ENCODE assay signal across 24 cellular contexts in the genomic region with DNA sequence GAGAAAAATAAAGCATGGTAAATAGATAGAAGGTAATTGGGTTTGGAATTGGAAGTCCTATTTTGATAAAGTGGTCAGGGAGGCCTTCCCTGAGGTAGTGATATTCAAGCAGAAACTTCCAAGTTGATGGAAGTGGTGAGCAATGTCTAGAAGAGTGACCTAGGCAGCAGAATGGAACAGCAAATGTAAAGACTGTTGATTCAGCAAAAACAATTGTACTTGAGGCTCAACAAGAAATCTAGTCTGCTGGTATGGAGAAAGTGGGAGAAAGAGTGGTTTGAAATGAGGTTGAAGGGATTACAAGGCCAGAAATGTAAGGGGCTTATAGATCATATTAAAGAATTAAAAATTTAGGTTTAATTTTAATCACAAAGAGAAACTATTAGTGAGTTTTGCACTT.
DNase-seq lines count a peak whose midpoint lies in the region; ATAC-seq, FAIRE-seq and TF ChIP-seq lines count a peak whose summit lies in the region.
"Had no signal": no experiment of that assay in that cellular context is flagged by ENCODE, and none has a peak within 500 bp of the region (broad histone marks: within the 10 kb centered on the region; RNA-seq: fewer than 3 reads in every experiment).

No MANE protein-coding gene starts in this region.

- no peak overlapping the region for H2BK20ac ChIP-seq in H1 (ENCODE audit: low read length)

- intact Hi-C loops in HepG2 (cut with micrococcal nuclease; ENCODE audit: unreplicated experiment), result loop anchor here (5.0 to 10.0 kb wide), 2 partner anchors 790 to 1467 kb away; no protein-coding TSS in a partner anchor
- intact Hi-C loops in right lobe of liver (cut with DNase I), result no loop called here
- intact Hi-C loops in K562 (cut with micrococcal nuclease), result loop anchor here (5.0 kb wide), 3 partner anchors 210 to 305 kb away; no protein-coding TSS in a partner anchor

- no peak overlapping the region for H2BK15ac ChIP-seq in H1 (ENCODE audit: low read length)

- H3K4me2 ChIP-seq in HepG2 (ENCODE audit: low read depth, low read length) (no peak overlapping the region), K562 (ENCODE audit: insufficient read depth, low read length) (no peak overlapping the region), H1 (ENCODE audit: insufficient read depth in 1 of 2, low read depth in 2 of 2, low read length in 2 of 2) (no peak overlapping the region)
- H3K4me2 ChIP-seq: BLaER1 had no signal

- POLR2A ChIA-PET in HepG2 (lab: Yijun Ruan, JAX), result no interaction called here
- POLR2A ChIA-PET in K562 (lab: Yijun Ruan, JAX), result no interaction called here
- POLR2A ChIA-PET in H1 (lab: Charles Lee; ENCODE audit: partially characterized antibody), result no interaction called here

- no peak overlapping the region for H3K56ac ChIP-seq in H1 (replicated peaks; ENCODE audit: insufficient read length, low read depth, low read length)

- no peaks in the 10 kb centered on the region for H3K79me2 ChIP-seq in HepG2 (ENCODE audit: insufficient read depth, low read length)
- H3K79me2 ChIP-seq in K562 (ENCODE audit: control insufficient read depth, insufficient read depth, low read length), result no peaks in the 10 kb centered on the region
- no peaks in the 10 kb centered on the region for H3K79me2 ChIP-seq in H1 (ENCODE audit: control insufficient read depth in 1 of 2, insufficient read depth in 2 of 2, low read length in 2 of 2)

- no peak overlapping the region for H2BK5ac ChIP-seq in H1 (ENCODE audit: low read depth, low read length)

- H4K5ac ChIP-seq in H1 (ENCODE audit: insufficient read length, low read depth, low read length), result no peak overlapping the region

- no peak overlapping the region for H4K91ac ChIP-seq in H1 (replicated peaks; ENCODE audit: insufficient read length, low read length)

- H3K4ac ChIP-seq in H1 (replicated peaks; ENCODE audit: insufficient read length, low read depth, low read length), result no peak overlapping the region

- ATAC-seq in HepG2 (no peak), right lobe of liver (no peak), K562 (no peak), HG02840 (IDR thresholded peaks at IDR 0.05; ENCODE audit: low FRiP score, unreplicated experiment) (no peak)
- ATAC-seq: GM12878 had no signal

- H2AFZ ChIP-seq in HepG2 (ENCODE audit: low read length), result no peak overlapping the region
- no peak overlapping the region for H2AFZ ChIP-seq in K562 (ENCODE audit: low read depth, low read length)
- no peak overlapping the region for H2AFZ ChIP-seq in H1 (ENCODE audit: low read length)

- BruUV-seq in HepG2 (replicated peaks; lab: Mats Ljungman, UMichigan) (no TSS peak), K562 (replicated peaks; lab: Mats Ljungman, UMichigan) (no TSS peak)

- H3K27ac ChIP-seq in HepG2 (ENCODE audit: extremely low read length, insufficient read depth, low read length) (no peak overlapping the region), right lobe of liver (no peak overlapping the region), K562 (ENCODE audit: extremely low read depth, low read depth, low read length) (no peak overlapping the region), H1 (ENCODE audit: low read depth, low read length) (no peak overlapping the region)
- H3K27ac ChIP-seq: 22Rv1, BLaER1 had no signal

- H3K36me3 ChIP-seq in HepG2 (replicated peaks in 1 of 2; ENCODE audit: control insufficient read depth in 1 of 2, insufficient read depth in 2 of 2, low read length in 2 of 2) (no peaks in the 10 kb centered on the region), right lobe of liver (no peaks in the 10 kb centered on the region), K562 (ENCODE audit: control insufficient read depth, insufficient read depth, low read length) (no peaks in the 10 kb centered on the region), H1 (ENCODE audit: control insufficient read depth in 2 of 4, insufficient read depth in 4 of 4, low read length in 3 of 4) (no peaks in the 10 kb centered on the region)
- H3K36me3 ChIP-seq: BE2C had no signal

- TF ChIP-seq CTCF in HepG2 (CRISPR knock-in tag; IDR thresholded peaks at IDR 0.05) (no peak), right lobe of liver (IDR thresholded peaks at IDR 0.05) (no peak), K562 (IDR thresholded peaks at IDR 0.05 in 2 of 3, conservative IDR thresholded peaks at IDR 0.05 in 1 of 3; ENCODE audit: insufficient read depth in 2 of 3, low read depth in 1 of 3, low read length in 3 of 3) (no peak), H1 (IDR thresholded peaks at IDR 0.05; ENCODE audit: control extremely low read depth in 1 of 3, insufficient read depth in 1 of 3, low read depth in 1 of 3, low read length in 3 of 3) (no peak)

- H2BK12ac ChIP-seq in H1 (ENCODE audit: low read depth, low read length), result no peak overlapping the region

- no peak for TF ChIP-seq POLR2A in HepG2 (IDR thresholded peaks at IDR 0.05; ENCODE audit: insufficient read depth in 1 of 2, low read depth in 2 of 2, low read length in 2 of 2)
- no peak for TF ChIP-seq POLR2A in right lobe of liver (IDR thresholded peaks at IDR 0.05)
- no peak for TF ChIP-seq POLR2A in K562 (conservative IDR thresholded peaks at IDR 0.05)
- TF ChIP-seq POLR2A in H1 (IDR thresholded peaks at IDR 0.05; ENCODE audit: control extremely low read depth in 1 of 2, low read depth in 2 of 2, low read length in 2 of 2), result no peak

- H3K14ac ChIP-seq in H1 (ENCODE audit: insufficient read length), result no peak overlapping the region

- H3K9me3 ChIP-seq in HepG2 (ENCODE audit: low read length) (no peaks in the 10 kb centered on the region), right lobe of liver (no peaks in the 10 kb centered on the region), K562 (replicated peaks; ENCODE audit: control insufficient read depth, insufficient read depth, low read depth, low read length) (no peaks in the 10 kb centered on the region), H1 (ENCODE audit: insufficient read depth in 2 of 2, low read depth in 1 of 2, low read length in 1 of 2) (no peaks in the 10 kb centered on the region)
- H3K9me3 ChIP-seq: BE2C had no signal

- no peak overlapping the region for H4K8ac ChIP-seq in H1 (ENCODE audit: extremely low read depth, insufficient read depth, low read length)

- peaks cover 20% of the 10 kb centered on the region for H3K4me1 ChIP-seq in HepG2 (ENCODE audit: insufficient read depth, low read length)
- peaks cover 0 to 4% (median 0%) of the 10 kb centered on the region in 4 donors for H3K4me1 ChIP-seq in right lobe of liver
- no peaks in the 10 kb centered on the region; a peak in 1 of 5 replicates for H3K4me1 ChIP-seq in K562 (replicated peaks in 1 of 2; ENCODE audit: control insufficient read depth in 2 of 2, insufficient read depth in 2 of 2, low read length in 2 of 2)
- peaks cover 0 to 4% (median 4%) of the 10 kb centered on the region in 4 experiments; a peak in 5 of 7 replicates for H3K4me1 ChIP-seq in H1 (replicated peaks in 1 of 4; ENCODE audit: control insufficient read depth in 3 of 4, insufficient read depth in 4 of 4, low read length in 3 of 4)
- H3K4me1 ChIP-seq: BE2C, BLaER1 had no signal

- no peak overlapping the region for H2AK5ac ChIP-seq in H1 (ENCODE audit: low read depth, low read length)

- FAIRE-seq in HepG2 (lab: Jason Lieb, UNC) (no peak), K562 (lab: Jason Lieb, UNC) (no peak), H1 (lab: Jason Lieb, UNC) (no peak)
- FAIRE-seq: GM12878, GM18507 had no signal

- CTCF ChIA-PET in HepG2 (lab: Yijun Ruan, JAX; ENCODE audit: low intra/inter-chr PET ratio, low total read pairs), result interaction anchor here (1.0 to 4.1 kb wide), 3 partner anchors 212 to 307 kb away, joined by 3 to 69 read pairs (median 26); no protein-coding TSS in a partner anchor
- CTCF ChIA-PET in K562 (lab: Yijun Ruan, JAX; ENCODE audit: low intra/inter-chr PET ratio), result interaction anchor here (0.5 to 1.6 kb wide), 3 partner anchors 78 to 265 kb away, joined by 3 to 10 read pairs (median 5); no protein-coding TSS in a partner anchor
- CTCF ChIA-PET in H1 (lab: Charles Lee; ENCODE audit: partially characterized antibody), result interaction anchor here (0.8 to 4.8 kb wide), 7 partner anchors 8 to 274 kb away, joined by 3 to 54 read pairs (median 4); partner anchors contain the start of genes MBD5 and ORC4

- TF ChIP-seq RAD21 in HepG2 (CRISPR knock-in tag; IDR thresholded peaks at IDR 0.05), result no peak
- TF ChIP-seq RAD21 in K562 (CRISPR knock-in tag; conservative IDR thresholded peaks at IDR 0.05 in 1 of 2, IDR thresholded peaks at IDR 0.05 in 1 of 2), result no peak
- no peak for TF ChIP-seq RAD21 in H1 (IDR thresholded peaks at IDR 0.05 in 1 of 2, conservative IDR thresholded peaks at IDR 0.05 in 1 of 2; ENCODE audit: low read depth in 2 of 2, low read length in 2 of 2)

- no peaks in the 10 kb centered on the region for H3K9me1 ChIP-seq in K562 (ENCODE audit: control insufficient read depth, insufficient read depth, low read length)

- no peaks in the 10 kb centered on the region for H4K20me1 ChIP-seq in HepG2 (ENCODE audit: insufficient read depth, low read length)
- no peaks in the 10 kb centered on the region for H4K20me1 ChIP-seq in K562 (replicated peaks; ENCODE audit: control insufficient read depth, insufficient read depth, low read length)
- no peaks in the 10 kb centered on the region for H4K20me1 ChIP-seq in H1 (replicated peaks in 1 of 2; ENCODE audit: control insufficient read depth in 1 of 2, insufficient read depth in 2 of 2, low read length in 2 of 2)
- H4K20me1 ChIP-seq: BLaER1 had no signal

- H3K9ac ChIP-seq in HepG2 (ENCODE audit: insufficient read depth, low read depth, low read length) (no peak overlapping the region), K562 (ENCODE audit: insufficient read depth in 1 of 2, low read depth in 2 of 2, low read length in 2 of 2) (no peak overlapping the region), H1 (replicated peaks in 1 of 4; ENCODE audit: extremely low read depth in 1 of 4, low read depth in 3 of 4, low read length in 3 of 4) (no peak overlapping the region)
- H3K9ac ChIP-seq: BLaER1 had no signal

- no peaks in the 10 kb centered on the region for H3K27me3 ChIP-seq in HepG2 (ENCODE audit: control insufficient read depth in 1 of 2, insufficient read depth in 2 of 2, low read length in 2 of 2)
- H3K27me3 ChIP-seq in right lobe of liver, result no peaks in the 10 kb centered on the region
- H3K27me3 ChIP-seq in K562 (ENCODE audit: control insufficient read depth in 2 of 2, insufficient read depth in 2 of 2, low read length in 2 of 2), result no peaks in the 10 kb centered on the region
- no peaks in the 10 kb centered on the region for H3K27me3 ChIP-seq in H1 (replicated peaks in 1 of 4; ENCODE audit: control insufficient read depth in 3 of 4, extremely low read depth in 1 of 4, insufficient read depth in 3 of 4, low read length in 3 of 4)
- H3K27me3 ChIP-seq: BE2C, BLaER1 had no signal

- H2BK120ac ChIP-seq in H1 (replicated peaks; ENCODE audit: low read depth, low read length), result no peak overlapping the region

- H3K23ac ChIP-seq in H1 (ENCODE audit: insufficient read length), result no peak overlapping the region

- no peak for TF ChIP-seq EP300 in HepG2 (IDR thresholded peaks at IDR 0.05; ENCODE audit: low read depth in 2 of 2, low read length in 2 of 2)
- no peak for TF ChIP-seq EP300 in HepG2 (CRISPR knock-in tag; IDR thresholded peaks at IDR 0.05; ENCODE audit: borderline replicate concordance)
- no peak for TF ChIP-seq EP300 in K562 (IDR thresholded peaks at IDR 0.05; ENCODE audit: low read length)
- no peak for TF ChIP-seq EP300 in H1 (IDR thresholded peaks at IDR 0.05; ENCODE audit: borderline replicate concordance in 1 of 2, low read depth in 2 of 2, low read length in 2 of 2)

- H3K23me2 ChIP-seq in H1 (ENCODE audit: low read depth, low read length), result no peaks in the 10 kb centered on the region

- in situ Hi-C loops in HepG2 (cut with HindIII; ENCODE audit: extremely low pct_ligation_motif_present, low pct_unique_long_range_greater_than_20kb), result loop anchor here (5.0 to 10.0 kb wide), 2 partner anchors 265 to 303 kb away; no protein-coding TSS in a partner anchor
- in situ Hi-C loops in K562 (cut with MboI), result loop anchor here (10.0 kb wide), 1 partner anchor 207 kb away; no protein-coding TSS in a partner anchor

- H3K79me1 ChIP-seq in H1 (ENCODE audit: low read depth, low read length), result no peaks in the 10 kb centered on the region

- no peak overlapping the region for H3K18ac ChIP-seq in H1 (ENCODE audit: extremely low read depth, low read length)

- H3K4me3 ChIP-seq in HepG2 (replicated peaks in 1 of 3; ENCODE audit: insufficient read depth in 1 of 3, low read depth in 2 of 3, low read length in 3 of 3), result no peak overlapping the region
- no peak overlapping the region for H3K4me3 ChIP-seq in right lobe of liver
- H3K4me3 ChIP-seq in K562, result no peak overlapping the region
- no peak overlapping the region for H3K4me3 ChIP-seq in H1 (ENCODE audit: extremely low read depth in 1 of 4, insufficient read depth in 2 of 4, low read depth in 3 of 4, low read length in 4 of 4)
- H3K4me3 ChIP-seq: BLaER1, GM12878 had no signal

- no peak for DNase-seq in HepG2 (ENCODE audit: low spot score)
- no peak for DNase-seq in right lobe of liver
- DNase-seq in K562 (ENCODE audit: extremely low read depth in 1 of 4, low spot score in 3 of 4), result no peak
- DNase-seq in H1 (ENCODE audit: low read depth in 1 of 2, low spot score in 2 of 2), result no peak
- DNase-seq in activated CD4-positive, alpha-beta T cell treated with anti-CD3 and anti-CD28 coated beads, Interleukin-2, amount 50 U/mL, for 4 hours, result no peak
- DNase-seq: ACHN; BE2C; C1 segment of cervical spinal cord; CD4-positive, alpha-beta memory T cell; CD4-positive, CD25-positive, alpha-beta regulatory T cell; CD8-positive, alpha-beta memory T cell; COR-L47; DMS 273 treated with DMSO at 0.1 percent for 48 hours; DMS153; DMS53; DMS79; DND-41; EL; GDM1 had no signal

Comparison
In these comparisons a context has a peak if more than half of its experiments do, and no peak if none do; other contexts are left out.
1. intact Hi-C loops: an anchor here in HepG2 (5.0 to 10.0 kb wide) and K562 (5.0 kb wide); none called in right lobe of liver.
2. Of the 241 proteins assayed by ChIP-seq in both HepG2 and K562: peak only in HepG2: none; only in K562: MAFG; in both: MAFF and MAFK; in neither: 238.